ENCODE assay signal across 8 cellular contexts in genomic region chr19:39408392-39409206, GRCh38. TPM values are rescaled to one million over a fixed set of nuclear protein-coding genes. Genes with fewer than 3 reads are reported as not detected.
DNase-seq lines count a peak whose midpoint lies in the region; ATAC-seq, FAIRE-seq and TF ChIP-seq lines count a peak whose summit lies in the region.

No MANE protein-coding gene starts in this region.

- in situ Hi-C loops in astrocyte of the cerebellum (cut with HindIII; ENCODE audit: low sequenced_read_pairs), result no loop called here

- H3K9me3 ChIP-seq in left lung (no peaks in the 10 kb centered on the region), tibial nerve (no peaks in the 10 kb centered on the region)

- peak in 1 of 2 donors; percentile 96 for TF ChIP-seq EP300 in tibial nerve (IDR thresholded peaks at IDR 0.05)

- intact Hi-C loops in left lung (cut with DNase I), result no loop called here

- ATAC-seq in left lung (no peak), GM19397 (IDR thresholded peaks at IDR 0.05; ENCODE audit: unreplicated experiment) (no peak), GM21529 (IDR thresholded peaks at IDR 0.05; ENCODE audit: unreplicated experiment) (no peak)

- H3K36me3 ChIP-seq in left lung (peaks cover 9 to 21% of the 10 kb centered on the region in 2 donors), tibial nerve (peaks cover 10 to 22% (median 18%) of the 10 kb centered on the region in 3 donors)

- peak overlapping the region; percentile 86 for H3K4me3 ChIP-seq in astrocyte of the cerebellum (ENCODE audit: low read depth, low read length)
- peak overlapping the region; percentile 99 to 100 for H3K4me3 ChIP-seq in left lung
- peak overlapping the region; percentile 66 to 98 (median 88) for H3K4me3 ChIP-seq in tibial nerve

- H3K4me1 ChIP-seq in left lung (peaks cover 11 to 60% of the 10 kb centered on the region in 2 donors), tibial nerve (peaks cover 6 to 41% (median 39%) of the 10 kb centered on the region in 4 donors)

- H3K27ac ChIP-seq in left lung (peak overlapping the region; percentile 98 to 100), tibial nerve (peak overlapping the region; percentile 94 to 100 (median 100))

- DNase-seq in NCI-H2196 treated with DMSO at 0.1 percent for 48 hours (lab: John Stamatoyannopoulos, UW; ENCODE audit: unreplicated experiment) (peak; percentile 26), astrocyte of the cerebellum (ENCODE audit: low read depth) (no peak), left lung (no peak), tibial nerve (ENCODE audit: low spot score in 2 of 2) (peak in 1 of 2 donors; percentile 71), frontal cortex (ENCODE audit: low spot score in 2 of 2) (no peak)

- H3K27me3 ChIP-seq in left lung (peaks cover 0 to 11% of the 10 kb centered on the region in 2 donors), tibial nerve (peaks cover 0 to 3% of the 10 kb centered on the region in 2 donors)

- peak; percentile 68 for TF ChIP-seq POLR2A in GM15510 (IDR thresholded peaks at IDR 0.05; ENCODE audit: borderline replicate concordance, extremely low read depth, insufficient read length)
- TF ChIP-seq POLR2A in tibial nerve (IDR thresholded peaks at IDR 0.05), result peak; percentile 13 to 64

- TF ChIP-seq CTCF in astrocyte of the cerebellum (IDR thresholded peaks at IDR 0.05; ENCODE audit: low read depth, low read length, missing control alignments) (no peak), left lung (IDR thresholded peaks at IDR 0.05) (no peak), tibial nerve (IDR thresholded peaks at IDR 0.05) (no peak)

- 12 to 24% methylated on average over 20 of the region's 20 CpGs for WGBS in tibial nerve, 2 donors

- no peak for FAIRE-seq in frontal cortex (lab: Jason Lieb, UNC)

RNA-seq across cellular contexts. Expression of gene ZFP36, which starts 2.0 kb away (rescaled TPM):
- total RNA-seq in left lung (100 to 1,000 TPM; 165 to 172 TPM), tibial nerve (100 to 1,000 TPM; 125 to 274 (median 178) TPM), frontal cortex (0.41 TPM)

RNA-seq across cellular contexts. Expression of gene PLEKHG2, which starts 3.9 kb away (rescaled TPM):
- total RNA-seq in left lung (10 to 100 TPM; 39.5 to 50.8 TPM), tibial nerve (10 to 100 TPM; 20.1 to 62.1 (median 35.6) TPM), frontal cortex (17.5 TPM)

RNA-seq across cellular contexts. Expression of gene MED29, which starts 17.4 kb away (rescaled TPM):
- total RNA-seq in left lung, result 10 to 100 TPM; 29.7 to 32.7 TPM
- 10 to 100 TPM; 32.9 to 52.5 (median 37.6) TPM for total RNA-seq in tibial nerve
- total RNA-seq in frontal cortex, result 9.8 TPM

RNA-seq across cellular contexts. Expression of gene PAF1, which starts 17.7 kb away (rescaled TPM):
- 10 to 100 TPM; 31.0 to 36.1 TPM for total RNA-seq in left lung
- 10 to 100 TPM; 30.8 to 48.3 (median 44.3) TPM for total RNA-seq in tibial nerve
- total RNA-seq in frontal cortex, result 36.7 TPM

RNA-seq across cellular contexts. Expression of gene RPS16, which starts 27.1 kb away (rescaled TPM):
- total RNA-seq in left lung, result 1,000 to 10,000 TPM; 1,507 to 1,549 TPM
- 1,000 to 10,000 TPM; 1,048 to 1,762 (median 1,462) TPM for total RNA-seq in tibial nerve
- 59.1 TPM for total RNA-seq in frontal cortex

Comparison
In these comparisons a context has a peak if more than half of its experiments do, and no peak if none do; other contexts are left out.
1. RNA of gene ZFP36, which starts 2.0 kb away (total RNA-seq): 125 to 274 TPM in tibial nerve and 165 to 172 TPM in left lung; 0.41 TPM in frontal cortex (single experiment); every median in the first group is over 10 times any median in the second.
2. Peak in every context shown above with its lines, with median percentiles within 50 percentile points of each other: H3K4me3 ChIP-seq.